ENCODE assay signal across 8 cellular contexts in the genomic region with DNA sequence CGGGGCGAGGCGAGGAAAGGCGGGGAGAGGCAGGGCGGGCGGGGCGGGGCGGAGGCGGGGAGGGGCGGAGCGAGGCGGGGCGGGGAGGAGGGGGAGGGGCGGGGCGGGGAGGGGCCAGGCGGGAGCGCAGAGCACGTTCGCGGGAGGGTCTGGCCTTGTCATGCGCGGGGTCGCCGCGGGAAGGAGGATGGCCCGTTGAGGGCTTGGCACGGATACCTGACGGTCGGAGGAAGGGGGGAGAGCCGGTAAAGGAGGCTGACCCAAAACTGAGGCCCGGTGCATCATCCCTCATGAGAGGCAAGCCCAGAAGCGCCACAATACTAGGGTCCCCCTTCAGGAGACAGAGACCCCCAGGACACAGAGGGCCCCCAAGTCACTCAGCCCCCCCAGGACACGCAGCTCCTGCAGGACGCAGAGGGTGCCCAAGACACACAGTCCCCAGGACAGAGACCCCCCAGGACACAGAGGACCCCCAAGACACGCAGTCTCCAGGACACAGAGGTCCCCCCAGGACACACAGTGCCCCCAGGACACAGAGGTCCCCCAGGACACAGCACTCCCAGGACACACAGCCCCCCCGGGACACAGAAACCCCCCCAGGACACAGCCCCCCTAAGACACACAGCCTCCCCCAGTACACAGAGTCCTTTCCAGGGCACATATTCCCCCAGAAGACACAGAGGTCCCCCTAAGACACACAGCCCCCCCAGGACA. TPM values are rescaled to one million over a fixed set of nuclear protein-coding genes. Genes with fewer than 3 reads are reported as not detected.
DNase-seq lines count a peak whose midpoint lies in the region; ATAC-seq and TF ChIP-seq lines count a peak whose summit lies in the region.

No MANE protein-coding gene starts in this region.

- peaks cover 31% of the 10 kb centered on the region for H3K4me1 ChIP-seq in left ventricle myocardium inferior

- H3K9me3 ChIP-seq in MG63 (no peaks in the 10 kb centered on the region), left ventricle myocardium inferior (replicated peaks) (no peaks in the 10 kb centered on the region)

- H3K4me3 ChIP-seq in MG63 (peak overlapping the region; percentile 41), left ventricle myocardium inferior (peak overlapping the region; percentile 95), retinal pigment epithelial cell (ENCODE audit: low read length) (peak overlapping the region; percentile 51)

- TF ChIP-seq CTCF in left ventricle myocardium inferior (IDR thresholded peaks at IDR 0.05; ENCODE audit: borderline replicate concordance) (no peak), retinal pigment epithelial cell (conservative IDR thresholded peaks at IDR 0.05; ENCODE audit: low read depth, low read length) (no peak)

- H3K27ac ChIP-seq in left ventricle myocardium inferior (replicated peaks): peak overlapping the region; percentile 83

- DNase-seq in NCI-H1417 (lab: John Stamatoyannopoulos, UW) (peak; percentile 20 to 67 (median 30)), NCI-H1417 treated with DMSO at 0.1 percent for 48 hours (lab: John Stamatoyannopoulos, UW) (no peak), MG63 (peak; percentile 27), left ventricle myocardium inferior (peak; percentile 55), retinal pigment epithelial cell (ENCODE audit: low read depth) (no peak)
- DNase-seq in activated naive CD4-positive, alpha-beta T cell treated with Interleukin-2 at 50 U/mL for 16 hours: peak; percentile 48
- no peak for DNase-seq in stimulated activated naive CD4-positive, alpha-beta T cell treated with Interleukin-2 at 50 U/mL for 16 hours (lab: John Stamatoyannopoulos, UW)

- H3K27me3 ChIP-seq in MG63: no peaks in the 10 kb centered on the region
- no peaks in the 10 kb centered on the region for H3K27me3 ChIP-seq in left ventricle myocardium inferior (ENCODE audit: low read depth)

- no peak for ATAC-seq in GM21360 (IDR thresholded peaks at IDR 0.05; ENCODE audit: unreplicated experiment)

- peaks cover 17% of the 10 kb centered on the region for H3K36me3 ChIP-seq in MG63
- H3K36me3 ChIP-seq in left ventricle myocardium inferior: peaks cover 6% of the 10 kb centered on the region

- intact Hi-C loops in left ventricle myocardium inferior (cut with micrococcal nuclease): no loop called here

RNA-seq across cellular contexts. Expression of gene WDR45B, which starts 0.7 kb away (rescaled TPM):
- total RNA-seq in MG63 (2014; rRNA removed; shearing (Covaris generic); ENCODE audit: low replicate concordance): 110 and 119 TPM in 2 replicates
- total RNA-seq in left ventricle myocardium inferior: 41.4 TPM

RNA-seq across cellular contexts. Expression of gene RAB40B, which starts 49.6 kb away (rescaled TPM):
- 11.1 and 11.6 TPM in 2 replicates for total RNA-seq in MG63 (2014; rRNA removed; shearing (Covaris generic); ENCODE audit: low replicate concordance)
- 22.4 TPM for total RNA-seq in left ventricle myocardium inferior

Comparison
In these comparisons a context has a peak if more than half of its experiments do, and no peak if none do; other contexts are left out.
1. DNase-seq: peak in NCI-H1417 (3 of 3), MG63 (single experiment), activated naive CD4-positive, alpha-beta T cell treated with Interleukin-2 at 50 U/mL for 16 hours (single experiment) and left ventricle myocardium inferior (single experiment); none in NCI-H1417 treated with DMSO at 0.1 percent for 48 hours (single experiment), retinal pigment epithelial cell (single experiment) and stimulated activated naive CD4-positive, alpha-beta T cell treated with Interleukin-2 at 50 U/mL for 16 hours (single experiment).
2. H3K4me3 ChIP-seq: peak in every context shown above with its lines; median percentile 95 in left ventricle myocardium inferior; 51 in retinal pigment epithelial cell; 41 in MG63.